1 cellular context compared by ENCODE assay signal in the genomic region with DNA sequence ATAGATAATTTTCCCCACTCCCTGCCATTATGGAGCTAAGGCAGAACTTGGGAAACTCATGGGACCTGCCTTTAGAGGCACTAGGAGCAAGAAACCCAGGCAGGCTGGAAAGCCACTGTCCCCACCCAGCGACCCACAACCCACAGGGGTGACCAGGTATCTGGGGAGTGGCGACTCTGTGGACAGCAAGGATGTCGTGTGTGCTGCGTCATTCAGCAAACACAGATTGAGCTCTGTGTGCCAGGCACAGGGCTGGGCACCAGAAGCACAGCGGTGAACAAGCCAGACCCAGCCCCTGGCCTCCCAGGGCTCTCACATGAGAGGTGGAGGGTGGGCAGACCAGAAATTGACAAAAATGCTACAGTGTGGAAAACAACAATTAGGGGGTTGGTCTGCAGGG.
TF ChIP-seq lines count a peak whose summit lies in the region.

No MANE protein-coding gene starts in this region.

TF ChIP-seq in H1, 55 proteins besides CTCF, POLR2A, EP300 and RAD21 (continued from another document):
- TF ChIP-seq, protein P1, sequence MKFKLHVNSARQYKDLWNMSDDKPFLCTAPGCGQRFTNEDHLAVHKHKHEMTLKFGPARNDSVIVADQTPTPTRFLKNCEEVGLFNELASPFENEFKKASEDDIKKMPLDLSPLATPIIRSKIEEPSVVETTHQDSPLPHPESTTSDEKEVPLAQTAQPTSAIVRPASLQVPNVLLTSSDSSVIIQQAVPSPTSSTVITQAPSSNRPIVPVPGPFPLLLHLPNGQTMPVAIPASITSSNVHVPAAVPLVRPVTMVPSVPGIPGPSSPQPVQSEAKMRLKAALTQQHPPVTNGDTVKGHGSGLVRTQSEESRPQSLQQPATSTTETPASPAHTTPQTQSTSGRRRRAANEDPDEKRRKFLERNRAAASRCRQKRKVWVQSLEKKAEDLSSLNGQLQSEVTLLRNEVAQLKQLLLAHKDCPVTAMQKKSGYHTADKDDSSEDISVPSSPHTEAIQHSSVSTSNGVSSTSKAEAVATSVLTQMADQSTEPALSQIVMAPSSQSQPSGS (IDR thresholded peaks at IDR 0.05; ENCODE audit: low read length): no peak
